2 cellular contexts compared by ENCODE assay signal in genomic region chr1:36782085-36782484, GRCh38.
TF ChIP-seq lines count a peak whose summit lies in the region.

No MANE protein-coding gene starts in this region.

TF ChIP-seq in GM23338, 12 proteins besides CTCF, POLR2A, EP300 and RAD21 (continued from another document):
- TF ChIP-seq ZNF462 (CRISPR knock-in tag; IDR thresholded peaks at IDR 0.05) (no peak), JUNB (IDR thresholded peaks at IDR 0.05; ENCODE audit: unreplicated experiment) (no peak), CREB1 (CRISPR knock-in tag; IDR thresholded peaks at IDR 0.05; ENCODE audit: low read depth) (no peak), EZH2phosphoT487 (IDR thresholded peaks at IDR 0.05; ENCODE audit: unreplicated experiment) (no peak)

TF ChIP-seq in WTC11, 78 proteins besides CTCF, POLR2A, EP300 and RAD21 (continued from another document):
- TF ChIP-seq STAT6 (CRISPR knock-in tag; conservative IDR thresholded peaks at IDR 0.05; ENCODE audit: low read depth) (no peak), ZMAT4 (CRISPR knock-in tag; IDR thresholded peaks at IDR 0.05) (no peak), TP53 (CRISPR knock-in tag; IDR thresholded peaks at IDR 0.05) (no peak), GABPB1 (CRISPR knock-in tag; IDR thresholded peaks at IDR 0.05) (no peak), MLX (CRISPR knock-in tag; IDR thresholded peaks at IDR 0.05) (no peak), ATF3 (CRISPR knock-in tag; conservative IDR thresholded peaks at IDR 0.05) (no peak), ZBTB43 (CRISPR knock-in tag; IDR thresholded peaks at IDR 0.05) (no peak), ZNF232 (CRISPR knock-in tag; IDR thresholded peaks at IDR 0.05) (no peak), ATF1 (CRISPR knock-in tag; IDR thresholded peaks at IDR 0.05) (no peak)
